In genomic region chr16:69823831-69824563, GRCh38 we compare ENCODE assay signal across 1 cellular context.
A peak's percentile ranks its signal among the peaks of the same experiment; 100 is the strongest.
TF ChIP-seq lines count a peak whose summit lies in the region.

No MANE protein-coding gene starts in this region.

TF ChIP-seq in HEK293, 187 proteins besides CTCF, POLR2A, EP300 and RAD21 (continued from another document):
- no peak for TF ChIP-seq PBX3 (CRISPR knock-in tag; IDR thresholded peaks at IDR 0.05)
- TF ChIP-seq ZNF341 (tag by site-specific recombination; IDR thresholded peaks at IDR 0.05; ENCODE audit: low read depth), result peak; percentile 79
